In the genomic region with DNA sequence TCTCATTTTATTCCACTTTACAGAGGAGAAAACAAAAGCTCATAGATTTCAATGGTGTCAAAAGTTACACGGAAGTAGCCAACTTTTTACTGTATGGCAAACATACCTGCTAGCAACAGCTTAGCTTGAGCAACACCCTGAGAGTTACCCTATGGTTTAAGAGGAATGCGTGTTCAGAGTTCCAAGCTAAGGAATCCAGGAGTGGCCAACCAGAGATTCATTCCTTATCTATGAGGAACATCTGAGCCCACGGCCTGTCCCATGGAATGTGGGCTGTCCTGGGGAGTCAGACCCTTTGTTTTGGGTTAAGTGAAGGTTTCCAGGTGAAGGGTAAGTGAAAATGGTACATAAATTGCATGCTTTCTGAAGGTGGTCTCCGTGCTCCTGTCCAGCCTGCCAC, we compare ENCODE assay signal across 13 cellular contexts.
DNase-seq lines count a peak whose midpoint lies in the region; ATAC-seq lines count a peak whose summit lies in the region.
"Had no signal": no experiment of that assay in that cellular context is flagged by ENCODE, and none has a peak within 500 bp of the region (broad histone marks: within the 10 kb centered on the region; RNA-seq: fewer than 3 reads in every experiment).

No MANE protein-coding gene starts in this region.

- H2BK120ac ChIP-seq in trophoblast cell (ENCODE audit: insufficient read depth, low read length, poor library complexity): peak overlapping the region; percentile 19

- H3K9me3 Mint-ChIP-seq in activated T-cell treated with anti-CD3 and anti-CD28 coated beads, Interleukin-2, amount 50 U/mL, for 72 hours: no peaks in the 10 kb centered on the region
- H3K9me3 Mint-ChIP-seq: stimulated activated memory B cell treated with anti-CD40 and anti-IgM and Interleukin-4, amounts not matched to agents 10 μg/mL and 1 μg/mL and 100 μg/mL, for 72 hours had no signal

- H4K8ac ChIP-seq in trophoblast cell (ENCODE audit: low read depth, low read length): no peak overlapping the region

- no CpG with 5 or more reads among the region's 4 CpGs for WGBS in trophoblast cell (ENCODE audit: extremely low coverage, insufficient coverage, insufficient read length)

- H3K4me2 ChIP-seq in trophoblast cell (ENCODE audit: low read length): peak overlapping the region; percentile 50

- no peak overlapping the region for H3K27ac Mint-ChIP-seq in activated T-cell treated with anti-CD3 and anti-CD28 coated beads, Interleukin-2, amount 50 U/mL, for 72 hours
- H3K27ac Mint-ChIP-seq: stimulated activated memory B cell treated with anti-CD40 and anti-IgM and Interleukin-4, amounts not matched to agents 10 μg/mL and 1 μg/mL and 100 μg/mL, for 72 hours had no signal

- H3K9ac ChIP-seq in trophoblast cell (ENCODE audit: low read length): no peak overlapping the region

- peaks cover 63% of the 10 kb centered on the region for H3K4me1 ChIP-seq in SJSA1 (replicated peaks)
- peaks cover 17% of the 10 kb centered on the region in 2 experiments for H3K4me1 ChIP-seq in trophoblast cell (ENCODE audit: control insufficient read depth in 1 of 2, insufficient read depth in 2 of 2, low read length in 2 of 2)

- H3K79me2 ChIP-seq in trophoblast cell (ENCODE audit: control insufficient read depth, insufficient read depth, low read length, poor library complexity): peaks cover 1% of the 10 kb centered on the region

- no peak overlapping the region for H2BK12ac ChIP-seq in trophoblast cell (ENCODE audit: low read length)

- H3K36me3 ChIP-seq in SJSA1: peaks cover 4% of the 10 kb centered on the region; the same call in 1 of the 2 replicates
- H3K36me3 ChIP-seq in trophoblast cell (ENCODE audit: control insufficient read depth in 1 of 2, insufficient read depth in 2 of 2, low read length in 2 of 2): peaks cover 0 to 3% of the 10 kb centered on the region in 2 experiments
- H3K36me3 ChIP-seq in MG63: peaks cover 24% of the 10 kb centered on the region

- no peak overlapping the region for H2AK5ac ChIP-seq in trophoblast cell (ENCODE audit: low read length)

- no peaks in the 10 kb centered on the region for H3K36me3 Mint-ChIP-seq in activated T-cell treated with anti-CD3 and anti-CD28 coated beads, Interleukin-2, amount 50 U/mL, for 72 hours (ENCODE audit: insufficient read depth in 2 of 2)
- H3K36me3 Mint-ChIP-seq: stimulated activated memory B cell treated with anti-CD40 and anti-IgM and Interleukin-4, amounts not matched to agents 10 μg/mL and 1 μg/mL and 100 μg/mL, for 72 hours had no signal

- peaks cover 12% of the 10 kb centered on the region for H3K79me1 ChIP-seq in trophoblast cell (ENCODE audit: low read length)

- no peak overlapping the region for H3K4me3 ChIP-seq in SJSA1
- H3K4me3 ChIP-seq in trophoblast cell (ENCODE audit: low read depth, low read length): no peak overlapping the region
- H3K4me3 ChIP-seq in MG63: no peak overlapping the region

- H3K4me3 Mint-ChIP-seq in activated T-cell treated with anti-CD3 and anti-CD28 coated beads, Interleukin-2, amount 50 U/mL, for 72 hours: no peak overlapping the region
- H3K4me3 Mint-ChIP-seq: stimulated activated memory B cell treated with anti-CD40 and anti-IgM and Interleukin-4, amounts not matched to agents 10 μg/mL and 1 μg/mL and 100 μg/mL, for 72 hours had no signal

- no peak overlapping the region for H3K18ac ChIP-seq in trophoblast cell (ENCODE audit: low read length)

- DNase-seq in GM04503 (ENCODE audit: low read depth) (peak; percentile 48), SJSA1 (ENCODE audit: low read depth in 1 of 2, low spot score in 2 of 2) (peak in 1 of 2 experiments; percentile 41), fibroblast of gingiva (ENCODE audit: low read depth) (peak; percentile 34), trophoblast cell (peak; percentile 88 to 95), 8988T (no peak), MG63 (no peak)
- no peak for DNase-seq in activated T-cell treated with anti-CD3 and anti-CD28 coated beads, Interleukin-2, amount 50 U/mL, for 72 hours
- DNase-seq: NCI-H1105 treated with DMSO at 0.1 percent for 48 hours, NCI-H510A treated with DMSO at 0.1 percent for 48 hours, SHP77 treated with DMSO at 0.1 percent for 48 hours had no signal

- no peak for ATAC-seq in HG02642 (IDR thresholded peaks at IDR 0.05; ENCODE audit: poor library complexity, unreplicated experiment)
- no peak for ATAC-seq in activated T-cell treated with anti-CD3 and anti-CD28 coated beads, Interleukin-2, amount 50 U/mL, for 72 hours (replicated peaks in 1 of 2)
- ATAC-seq: stimulated activated memory B cell treated with anti-CD40 and anti-IgM and Interleukin-4, amounts not matched to agents 10 μg/mL and 1 μg/mL and 100 μg/mL, for 72 hours had no signal

- H2AFZ ChIP-seq in trophoblast cell (ENCODE audit: insufficient read depth, low read length, poor library complexity): no peak overlapping the region

- H2BK5ac ChIP-seq in trophoblast cell (ENCODE audit: low read depth, low read length, poor library complexity): peak overlapping the region; percentile 28

- H3K23ac ChIP-seq in trophoblast cell (ENCODE audit: low read length): no peak overlapping the region

- no peaks in the 10 kb centered on the region for H3K4me1 Mint-ChIP-seq in activated T-cell treated with anti-CD3 and anti-CD28 coated beads, Interleukin-2, amount 50 U/mL, for 72 hours (ENCODE audit: low read depth)
- H3K4me1 Mint-ChIP-seq: stimulated activated memory B cell treated with anti-CD40 and anti-IgM and Interleukin-4, amounts not matched to agents 10 μg/mL and 1 μg/mL and 100 μg/mL, for 72 hours had no signal

- H3K14ac ChIP-seq in trophoblast cell (ENCODE audit: low read length): no peak overlapping the region

- peak overlapping the region; percentile 60 for H3K27ac ChIP-seq in SJSA1
- H3K27ac ChIP-seq in trophoblast cell (ENCODE audit: low read depth, low read length): peak overlapping the region; percentile 89
- H3K27ac ChIP-seq: C4-2B had no signal

- no peaks in the 10 kb centered on the region for H3K27me3 Mint-ChIP-seq in activated T-cell treated with anti-CD3 and anti-CD28 coated beads, Interleukin-2, amount 50 U/mL, for 72 hours (ENCODE audit: low read depth)

- H3K27me3 ChIP-seq in SJSA1 (replicated peaks): no peaks in the 10 kb centered on the region
- no peaks in the 10 kb centered on the region for H3K27me3 ChIP-seq in trophoblast cell (ENCODE audit: insufficient read depth, low read length)
- no peaks in the 10 kb centered on the region for H3K27me3 ChIP-seq in MG63

- peak overlapping the region; percentile 11 for H4K91ac ChIP-seq in trophoblast cell (ENCODE audit: low read depth, low read length)

- H3K9me3 ChIP-seq in SJSA1 (replicated peaks) (no peaks in the 10 kb centered on the region), trophoblast cell (ENCODE audit: insufficient read depth, low read depth, low read length) (no peaks in the 10 kb centered on the region), MG63 (no peaks in the 10 kb centered on the region)

- H4K12ac ChIP-seq in trophoblast cell (ENCODE audit: low read depth, low read length): no peak overlapping the region

- H3K4ac ChIP-seq in trophoblast cell (ENCODE audit: low read depth, low read length): no peak overlapping the region

Comparison
In these comparisons a context has a peak if more than half of its experiments do, and no peak if none do; other contexts are left out.
1. DNase-seq: peak in GM04503 (single experiment), fibroblast of gingiva (single experiment) and trophoblast cell (2 of 2); none in 8988T (single experiment), MG63 (single experiment) and activated T-cell treated with anti-CD3 and anti-CD28 coated beads, Interleukin-2, amount 50 U/mL, for 72 hours (0 of 2).